Comparison of ENCODE assay signal across 24 cellular contexts in the genomic region with DNA sequence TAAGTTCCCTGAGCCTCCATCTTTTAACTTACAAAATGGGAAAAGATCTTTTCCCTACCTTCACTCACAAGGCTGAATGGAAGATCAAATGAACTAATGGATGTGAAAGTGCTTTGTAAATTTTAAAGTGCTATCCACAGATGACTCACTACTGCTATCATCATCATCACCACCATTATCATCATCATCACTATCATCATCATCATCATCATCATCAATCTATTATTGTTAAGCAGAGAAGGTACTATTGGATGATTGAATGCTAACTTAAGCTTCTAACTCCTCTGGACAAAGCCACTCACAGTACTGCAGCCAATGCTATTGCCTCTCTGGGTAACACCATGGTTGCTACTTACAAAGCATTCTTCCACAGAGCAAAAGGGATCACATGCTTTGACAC. TPM values are rescaled to one million over a fixed set of nuclear protein-coding genes. Genes with fewer than 3 reads are reported as not detected.
"Had no signal": no experiment of that assay in that cellular context is flagged by ENCODE, and none has a peak within 500 bp of the region (broad histone marks: within the 10 kb centered on the region; RNA-seq: fewer than 3 reads in every experiment).

No MANE protein-coding gene starts in this region.

- H3K27me3 ChIP-seq: MG63 had no signal

- H3K9me3 ChIP-seq: MG63, SK-N-SH had no signal

- FAIRE-seq: RCC 7860 had no signal

- H3K9ac ChIP-seq: SK-N-SH had no signal

- DNase-seq: IMR-90, Karpas-422, KG1, MG63, NCI-H1092, NCI-H1105 treated with DMSO at 0.1 percent for 48 hours, NCI-H1417 treated with DMSO at 0.1 percent for 48 hours, NCI-H146, NCI-H1694 treated with DMSO at 0.1 percent for 48 hours, NCI-H1930, NCI-H2081, NCI-H2107, NCI-H2227 treated with DMSO at 0.1 percent for 48 hours, NCI-H524, NCI-H526 treated with DMSO at 0.1 percent for 48 hours, NCI-H774, Right ventricle myocardium superior, RPMI8226, SIG-M5, SK-N-SH, SW 1271 had no signal

- H3K4me2 ChIP-seq: SK-N-SH had no signal

- H3K4me3 ChIP-seq: MG63 had no signal

- H3K36me3 ChIP-seq: MG63 had no signal

RNA-seq across cellular contexts. Expression of gene FRMD7, which starts 1.9 kb away (rescaled TPM):
- total RNA-seq: HT-29, IMR-90, NCI-H460, Right ventricle myocardium superior had no signal
- polyA plus RNA-seq: IMR-90, SK-N-SH had no signal
